ENCODE assay signal across 1 cellular context in the genomic region with DNA sequence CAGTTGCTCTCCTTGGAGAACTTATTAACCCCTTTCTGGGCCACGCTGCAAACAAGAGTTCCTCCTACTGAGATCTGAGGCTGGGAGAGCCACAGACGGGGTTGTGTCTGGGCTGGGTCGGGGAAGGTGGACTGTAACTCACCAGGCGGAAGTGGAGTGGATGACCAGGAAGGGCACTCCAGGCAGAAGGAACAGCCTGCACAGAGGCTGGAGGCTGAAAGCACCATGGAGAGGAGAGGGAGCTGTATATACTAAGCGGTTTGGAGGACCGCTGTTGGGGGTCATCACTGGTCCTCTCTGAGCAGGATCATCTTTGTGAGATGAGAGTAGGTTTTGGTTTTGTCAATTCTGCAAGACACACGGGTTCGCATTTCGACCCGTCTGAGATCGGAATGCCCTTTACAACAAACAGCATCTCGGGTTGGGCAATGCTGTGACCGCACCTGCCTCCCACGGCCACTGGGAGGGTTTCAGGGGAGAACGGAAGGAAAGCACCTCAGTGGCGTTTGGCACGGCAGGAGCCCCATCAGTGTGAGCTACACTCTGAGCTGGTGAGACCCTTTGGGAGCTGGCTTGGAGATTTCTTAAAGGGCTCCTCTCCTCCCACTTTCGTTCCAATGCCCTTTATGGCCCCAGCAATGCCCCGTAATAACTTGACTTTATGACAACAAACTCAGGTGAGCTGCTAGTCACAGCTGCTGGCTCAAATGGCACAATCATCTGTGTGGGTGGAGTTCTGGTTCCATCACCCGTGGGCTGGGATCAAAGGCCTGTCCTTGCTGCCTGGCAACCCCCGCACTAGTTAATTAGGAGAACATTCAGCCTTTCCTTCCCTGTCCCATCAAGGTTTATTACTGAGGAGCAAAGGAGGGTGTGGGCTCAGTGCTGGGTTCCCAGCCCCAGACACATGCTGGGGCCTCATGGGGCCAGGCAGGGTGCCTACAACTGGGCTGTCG.
TF ChIP-seq lines count a peak whose summit lies in the region.

No MANE protein-coding gene starts in this region.

TF ChIP-seq in HEK293, 187 proteins besides CTCF, POLR2A, EP300 and RAD21 (continued from another document):
- peak; percentile 90 for TF ChIP-seq EGR2 (tag by site-specific recombination; IDR thresholded peaks at IDR 0.05; ENCODE audit: low read depth)
